In genomic region chr7:4791738-4792536, GRCh38 we compare ENCODE assay signal across 8 cellular contexts. TPM values are rescaled to one million over a fixed set of nuclear protein-coding genes. Genes with fewer than 3 reads are reported as not detected.
DNase-seq lines count a peak whose midpoint lies in the region; ATAC-seq lines count a peak whose summit lies in the region.

No MANE protein-coding gene starts in this region.

- POLR2A ChIA-PET in CD4-positive, alpha-beta memory T cell (lab: Charles Lee; ENCODE audit: partially characterized antibody) = interaction anchor here (1.2 to 4.4 kb wide), 3 partner anchors 15 to 150 kb away, joined by 5 to 56 read pairs (median 6); partner anchors contain the start of gene AP5Z1

- H3K9me3 ChIP-seq in CD4-positive, alpha-beta memory T cell (ENCODE audit: control insufficient read depth in 1 of 2, low read length in 2 of 2) = no peaks in the 10 kb centered on the region
- H3K9me3 ChIP-seq in esophagus (ENCODE audit: control insufficient read depth in 2 of 2, insufficient read depth in 1 of 2, low read depth in 1 of 2, low read length in 1 of 2) (peaks cover 0 to 4% of the 10 kb centered on the region in 2 donors), mucosa of rectum (ENCODE audit: control insufficient read depth in 2 of 2, low read length in 2 of 2) (no peaks in the 10 kb centered on the region)

- CTCF ChIA-PET in CD4-positive, alpha-beta memory T cell (lab: Charles Lee; ENCODE audit: partially characterized antibody) = interaction anchor here (0.6 to 4.1 kb wide), 10 partner anchors 11 to 1497 kb away, joined by 3 to 43 read pairs (median 4); partner anchors contain the start of gene AP5Z1

- no peaks in the 10 kb centered on the region for H3K27me3 ChIP-seq in CD4-positive, alpha-beta memory T cell (ENCODE audit: insufficient read depth, low read length)
- no peaks in the 10 kb centered on the region for H3K27me3 ChIP-seq in esophagus (ENCODE audit: control insufficient read depth in 1 of 2, insufficient read depth in 2 of 2, low read length in 2 of 2)
- no peaks in the 10 kb centered on the region for H3K27me3 ChIP-seq in mucosa of rectum (ENCODE audit: control insufficient read depth in 2 of 2, insufficient read depth in 2 of 2, low read length in 2 of 2)

- no peaks in the 10 kb centered on the region for H3K9me3 Mint-ChIP-seq in CD4-positive, alpha-beta memory T cell

- peaks cover 0 to 18% of the 10 kb centered on the region in 2 donors for H3K36me3 Mint-ChIP-seq in CD4-positive, alpha-beta memory T cell

- peak overlapping the region in 1 of 2 donors; percentile 32 for H3K4me3 ChIP-seq in CD4-positive, alpha-beta memory T cell (ENCODE audit: low read length in 2 of 2)
- H3K4me3 ChIP-seq in esophagus (ENCODE audit: low read depth in 1 of 2, low read length in 2 of 2) (peak overlapping the region; percentile 2 to 18), mucosa of rectum (ENCODE audit: low read length in 2 of 2) (peak overlapping the region; percentile 52 to 56)

- peaks cover 24% of the 10 kb centered on the region for H3K36me3 ChIP-seq in CD4-positive, alpha-beta memory T cell (ENCODE audit: insufficient read depth, low read length)
- peaks cover 4 to 43% of the 10 kb centered on the region in 2 donors for H3K36me3 ChIP-seq in esophagus (ENCODE audit: control insufficient read depth in 2 of 2, insufficient read depth in 2 of 2, low read length in 1 of 2)
- peaks cover 19 to 29% of the 10 kb centered on the region in 2 donors for H3K36me3 ChIP-seq in mucosa of rectum (ENCODE audit: control insufficient read depth in 2 of 2, insufficient read depth in 2 of 2, low read length in 2 of 2)

- no peaks in the 10 kb centered on the region for H3K27me3 Mint-ChIP-seq in CD4-positive, alpha-beta memory T cell

- H3K9ac ChIP-seq in mucosa of rectum (ENCODE audit: low read depth in 1 of 2, low read length in 2 of 2) = no peak overlapping the region

- intact Hi-C loops in CD4-positive, alpha-beta memory T cell (cut with micrococcal nuclease) = loop anchor here (1.0 kb wide), 1 partner anchor 17 kb away; the partner anchor contains the start of gene AP5Z1

- H3K27ac Mint-ChIP-seq in CD4-positive, alpha-beta memory T cell = peak overlapping the region in 3 of 7 donors; percentile 2 to 66 (median 48)

- WGBS in esophagus, 2 donors = 49 to 54% methylated on average over 44 to 50 of the region's 50 CpGs

- DNase-seq in CD4-positive, alpha-beta memory T cell = peak; percentile 65 to 79 (median 76)
- peak; percentile 38 to 51 for DNase-seq in Kasumi-1 (lab: John Stamatoyannopoulos, UW)
- DNase-seq in activated CD8-positive, alpha-beta memory T cell treated with anti-CD3 and anti-CD28 coated beads, Interleukin-2, amount 50 U/mL, for 48 hours = peak; percentile 93
- DNase-seq in stimulated activated CD8-positive, alpha-beta memory T cell treated with anti-CD3 and anti-CD28 coated beads, Interleukin-4, amount 100 ng/mL, for 4 hours (ENCODE audit: low read depth in 2 of 2, low spot score in 1 of 2) = peak; percentile 43 to 62
- no peak for DNase-seq in AML-193 (lab: John Stamatoyannopoulos, UW)

- H3K4me1 Mint-ChIP-seq in CD4-positive, alpha-beta memory T cell = peaks cover 1 to 12% (median 9%) of the 10 kb centered on the region in 4 donors

- ATAC-seq in HG03439 (IDR thresholded peaks at IDR 0.05; ENCODE audit: unreplicated experiment) = no peak

- peak overlapping the region in 4 of 8 donors; percentile 19 to 57 (median 32) for H3K4me3 Mint-ChIP-seq in CD4-positive, alpha-beta memory T cell

- H3K4me1 ChIP-seq in CD4-positive, alpha-beta memory T cell (ENCODE audit: insufficient read depth, low read length) = peaks cover 5% of the 10 kb centered on the region
- H3K4me1 ChIP-seq in esophagus (ENCODE audit: control insufficient read depth in 2 of 2, insufficient read depth in 2 of 2, low read length in 1 of 2) (peaks cover 0 to 3% of the 10 kb centered on the region in 2 donors), mucosa of rectum (ENCODE audit: control insufficient read depth in 2 of 2, insufficient read depth in 2 of 2, low read length in 2 of 2) (peaks cover 3 to 5% of the 10 kb centered on the region in 2 donors)

- no peak overlapping the region for H3K27ac ChIP-seq in CD4-positive, alpha-beta memory T cell (ENCODE audit: low read depth, low read length)
- peak overlapping the region in 1 of 2 donors; percentile 11 for H3K27ac ChIP-seq in esophagus (ENCODE audit: low read depth in 2 of 2, low read length in 1 of 2)
- H3K27ac ChIP-seq in mucosa of rectum (ENCODE audit: low read depth in 2 of 2, low read length in 2 of 2) = peak overlapping the region in 1 of 2 donors; percentile 9

RNA-seq across cellular contexts. Expression of gene AP5Z1, which starts 16.5 kb away (rescaled TPM):
- total RNA-seq in CD4-positive, alpha-beta memory T cell = 100 to 1,000 TPM; 100 to 103 TPM
- 10 to 100 TPM; 29.1 to 40.6 TPM for polyA plus RNA-seq in CD4-positive, alpha-beta memory T cell
- 10 to 100 TPM; 22.1 to 34.5 TPM for polyA plus RNA-seq in esophagus

Comparison
In these comparisons a context has a peak if more than half of its experiments do, and no peak if none do; other contexts are left out.
1. DNase-seq: peak in CD4-positive, alpha-beta memory T cell (5 of 5), Kasumi-1 (2 of 2), activated CD8-positive, alpha-beta memory T cell treated with anti-CD3 and anti-CD28 coated beads, Interleukin-2, amount 50 U/mL, for 48 hours (single experiment) and stimulated activated CD8-positive, alpha-beta memory T cell treated with anti-CD3 and anti-CD28 coated beads, Interleukin-4, amount 100 ng/mL, for 4 hours (2 of 2); none in AML-193 (0 of 2).